Comparison of ENCODE assay signal across 11 cellular contexts in genomic region chr2:28755411-28755810, GRCh38. TPM values are rescaled to one million over a fixed set of nuclear protein-coding genes. Genes with fewer than 3 reads are reported as not detected.
DNase-seq lines count a peak whose midpoint lies in the region; ATAC-seq and TF ChIP-seq lines count a peak whose summit lies in the region.
"Had no signal": no experiment of that assay in that cellular context is flagged by ENCODE, and none has a peak within 500 bp of the region (broad histone marks: within the 10 kb centered on the region; RNA-seq: fewer than 3 reads in every experiment).

No MANE protein-coding gene starts in this region.

- H3K9me3 Mint-ChIP-seq in CD4-positive, alpha-beta memory T cell: no peaks in the 10 kb centered on the region
- no peaks in the 10 kb centered on the region for H3K9me3 Mint-ChIP-seq in effector memory CD8-positive, alpha-beta T cell

- H3K4me1 ChIP-seq in CD4-positive, alpha-beta memory T cell (ENCODE audit: insufficient read depth, low read length): peaks cover 63% of the 10 kb centered on the region
- H3K4me1 ChIP-seq in ovary (ENCODE audit: insufficient read depth): peaks cover 7% of the 10 kb centered on the region

- H3K9me3 ChIP-seq in CD4-positive, alpha-beta memory T cell (ENCODE audit: control insufficient read depth in 1 of 2, low read length in 2 of 2): no peaks in the 10 kb centered on the region
- no peaks in the 10 kb centered on the region for H3K9me3 ChIP-seq in ovary

- no peaks in the 10 kb centered on the region for H3K27me3 Mint-ChIP-seq in CD4-positive, alpha-beta memory T cell
- no peaks in the 10 kb centered on the region for H3K27me3 Mint-ChIP-seq in effector memory CD8-positive, alpha-beta T cell

- peaks cover 44 to 85% (median 58%) of the 10 kb centered on the region in 4 donors for H3K4me1 Mint-ChIP-seq in CD4-positive, alpha-beta memory T cell
- H3K4me1 Mint-ChIP-seq in effector memory CD8-positive, alpha-beta T cell (ENCODE audit: low read depth in 2 of 2): peaks cover 39 to 57% of the 10 kb centered on the region in 2 donors

- no peak overlapping the region for H3K27ac ChIP-seq in CD4-positive, alpha-beta memory T cell (ENCODE audit: low read depth, low read length)
- H3K27ac ChIP-seq in ovary: no peak overlapping the region

- intact Hi-C loops in CD4-positive, alpha-beta memory T cell (cut with micrococcal nuclease): loop anchor here (10.0 kb wide), 1 partner anchor 861 kb away; the partner anchor contains the start of genes BABAM2 and RBKS
- intact Hi-C loops in ovary (cut with DNase I): loop anchor here in 3 of 4 donors (10.0 kb wide), 3 partner anchors 91 to 161 kb away; no protein-coding TSS in a partner anchor

- 19 to 35% (median 32%) methylated on average over 3 of the region's 3 CpGs for WGBS in ovary, 3 donors

- POLR2A ChIA-PET in CD4-positive, alpha-beta memory T cell (lab: Charles Lee; ENCODE audit: partially characterized antibody): interaction anchor here (1.0 to 1.7 kb wide), 2 partner anchors 134 to 161 kb away, joined by 3 to 9 read pairs; no protein-coding TSS in a partner anchor

- TF ChIP-seq CTCF in ovary (IDR thresholded peaks at IDR 0.05): no peak

- peak overlapping the region in 3 of 7 donors; percentile 9 to 35 (median 27) for H3K27ac Mint-ChIP-seq in CD4-positive, alpha-beta memory T cell
- H3K27ac Mint-ChIP-seq in effector memory CD8-positive, alpha-beta T cell: peak overlapping the region; percentile 11 to 32

- TF ChIP-seq POLR2A in ovary (IDR thresholded peaks at IDR 0.05): no peak

- peaks cover 0 to 66% of the 10 kb centered on the region in 2 donors for H3K36me3 Mint-ChIP-seq in CD4-positive, alpha-beta memory T cell
- H3K36me3 Mint-ChIP-seq in effector memory CD8-positive, alpha-beta T cell (ENCODE audit: insufficient read depth): peaks cover 60% of the 10 kb centered on the region

- peaks cover 5% of the 10 kb centered on the region for H3K36me3 ChIP-seq in CD4-positive, alpha-beta memory T cell (ENCODE audit: insufficient read depth, low read length)
- no peaks in the 10 kb centered on the region for H3K36me3 ChIP-seq in ovary

- no peak for TF ChIP-seq EP300 in ovary (IDR thresholded peaks at IDR 0.05)

- no peak overlapping the region for H3K4me3 ChIP-seq in CD4-positive, alpha-beta memory T cell (ENCODE audit: low read length in 2 of 2)
- H3K4me3 ChIP-seq in ovary: peak overlapping the region; percentile 99

- CTCF ChIA-PET in CD4-positive, alpha-beta memory T cell (lab: Charles Lee; ENCODE audit: partially characterized antibody): interaction anchor here (1.3 to 18.0 kb wide), 5 partner anchors 29 to 187 kb away, joined by 3 to 299 read pairs (median 4); no protein-coding TSS in a partner anchor

- no peak for ATAC-seq in effector memory CD8-positive, alpha-beta T cell (replicated peaks)
- no peak for ATAC-seq in GM18520 (IDR thresholded peaks at IDR 0.05; ENCODE audit: unreplicated experiment)

- no peaks in the 10 kb centered on the region for H3K27me3 ChIP-seq in CD4-positive, alpha-beta memory T cell (ENCODE audit: insufficient read depth, low read length)
- no peaks in the 10 kb centered on the region for H3K27me3 ChIP-seq in ovary

- H3K4me3 Mint-ChIP-seq in CD4-positive, alpha-beta memory T cell: peak overlapping the region in 7 of 8 donors; percentile 8 to 68 (median 47)
- peak overlapping the region; percentile 20 to 96 for H3K4me3 Mint-ChIP-seq in effector memory CD8-positive, alpha-beta T cell

- no peak for DNase-seq in CD4-positive, alpha-beta memory T cell
- DNase-seq in OCI-M1 (lab: John Stamatoyannopoulos, UW): peak; percentile 12
- DNase-seq in effector memory CD8-positive, alpha-beta T cell: no peak
- DNase-seq in ovary: no peak
- DNase-seq in NCI-H1092 treated with DMSO at 0.1 percent for 48 hours (lab: John Stamatoyannopoulos, UW): no peak
- no peak for DNase-seq in islet precursor cell
- DNase-seq in OCI-M2 (lab: John Stamatoyannopoulos, UW; ENCODE audit: unreplicated experiment): no peak
- DNase-seq: activated CD4-positive, alpha-beta T cell treated with anti-CD3 and anti-CD28 coated beads for 1 hour; effector CD4-positive, alpha-beta T cell; NCI-H446 treated with DMSO at 0.1 percent for 48 hours had no signal

RNA-seq across cellular contexts. Expression of gene PPP1CB, which starts 3.8 kb away (rescaled TPM):
- 100 to 1,000 TPM; 225 to 231 TPM for total RNA-seq in CD4-positive, alpha-beta memory T cell
- 10 to 100 TPM; 92.1 to 98.6 TPM for polyA plus RNA-seq in CD4-positive, alpha-beta memory T cell
- total RNA-seq in ovary: 100 to 1,000 TPM; 229 to 421 (median 313) TPM
- 10 to 100 TPM; 90.9 to 97.8 TPM for polyA plus RNA-seq in ovary

RNA-seq across cellular contexts. Expression of gene SPDYA, which starts 55.2 kb away (rescaled TPM):
- total RNA-seq in CD4-positive, alpha-beta memory T cell: 1 to 10 TPM; 4.5 to 4.9 TPM
- polyA plus RNA-seq in CD4-positive, alpha-beta memory T cell: under 1 TPM in 1 of 2 donors, not detected in 1; 0.14 TPM
- 1 to 10 TPM in 4 of 7 donors, under 1 TPM in 3; 0.58 to 4.3 (median 1.8) TPM for total RNA-seq in ovary
- under 1 TPM; 0.13 to 0.53 TPM for polyA plus RNA-seq in ovary
